In the genomic region with DNA sequence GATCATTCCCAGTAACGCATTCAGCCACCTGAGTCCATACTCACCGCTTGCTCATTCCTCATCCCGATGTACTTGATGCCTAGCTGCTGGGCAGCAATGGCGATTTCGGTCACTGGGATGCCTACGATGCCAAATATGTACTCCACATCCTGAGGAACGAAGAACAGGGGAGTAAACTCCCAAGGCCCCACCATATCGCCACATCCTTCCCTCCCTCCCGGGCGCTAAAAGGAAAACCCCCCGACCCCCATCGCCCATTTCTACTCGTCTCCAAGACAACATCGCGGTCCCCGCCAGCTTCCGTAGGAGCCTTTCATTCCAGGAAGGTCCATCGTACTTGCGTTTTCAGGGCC, we compare ENCODE assay signal across 1 cellular context.
TF ChIP-seq lines count a peak whose summit lies in the region.

No MANE protein-coding gene starts in this region.

TF ChIP-seq in HepG2, 621 proteins besides CTCF, POLR2A, EP300 and RAD21:
- TF ChIP-seq ZNF430 (CRISPR knock-in tag; IDR thresholded peaks at IDR 0.05) (0 out of 2 replicates have a peak, but pooled peaks have one; percentile 13), RFX3 (CRISPR knock-in tag; IDR thresholded peaks at IDR 0.05) (peak; percentile 46; the same call in 1 of the 2 replicates), ZNF510 (CRISPR knock-in tag; IDR thresholded peaks at IDR 0.05; ENCODE audit: low read depth) (no peak; the same call in 1 of the 2 replicates), ZNF678 (CRISPR knock-in tag; IDR thresholded peaks at IDR 0.05) (peak; percentile 14; the same call in 1 of the 2 replicates), ZIK1 (CRISPR knock-in tag; IDR thresholded peaks at IDR 0.05; ENCODE audit: borderline replicate concordance, low read depth) (no peak), ZNF496 (CRISPR knock-in tag; IDR thresholded peaks at IDR 0.05; ENCODE audit: insufficient replicate concordance) (no peak), ZNF672 (CRISPR knock-in tag; IDR thresholded peaks at IDR 0.05) (0 out of 2 replicates have a peak, but pooled peaks have one; percentile 19), AHR (CRISPR knock-in tag; IDR thresholded peaks at IDR 0.05) (no peak), SSRP1 (CRISPR knock-in tag; IDR thresholded peaks at IDR 0.05) (no peak), ZKSCAN8 (CRISPR knock-in tag; IDR thresholded peaks at IDR 0.05; ENCODE audit: borderline replicate concordance) (no peak), SAP130 (CRISPR knock-in tag; IDR thresholded peaks at IDR 0.05; ENCODE audit: low read depth) (no peak), WIZ (CRISPR knock-in tag; IDR thresholded peaks at IDR 0.05) (no peak), ZNF782 (CRISPR knock-in tag; IDR thresholded peaks at IDR 0.05; ENCODE audit: borderline replicate concordance) (no peak), ZBTB38 (CRISPR knock-in tag; IDR thresholded peaks at IDR 0.05) (peak; percentile 29; the same call in 1 of the 2 replicates), CC2D1A (CRISPR knock-in tag; IDR thresholded peaks at IDR 0.05) (no peak), ZFP36L1 (CRISPR knock-in tag; IDR thresholded peaks at IDR 0.05) (peak; percentile 72), BRD4 (CRISPR knock-in tag; IDR thresholded peaks at IDR 0.05) (0 out of 2 replicates have a peak, but pooled peaks have one; percentile 44), GLI4 (CRISPR knock-in tag; IDR thresholded peaks at IDR 0.05; ENCODE audit: borderline replicate concordance) (peak; percentile 45; the same call in 1 of the 2 replicates), PHF20 (CRISPR knock-in tag; IDR thresholded peaks at IDR 0.05) (no peak), ZNF605 (CRISPR knock-in tag; IDR thresholded peaks at IDR 0.05) (peak; percentile 82; the same call in 1 of the 2 replicates), RFX1 (IDR thresholded peaks at IDR 0.05) (peak; percentile 59; the same call in 1 of the 2 replicates), CEBPG (CRISPR knock-in tag; IDR thresholded peaks at IDR 0.05) (0 out of 2 replicates have a peak, but pooled peaks have one; percentile 1)
- TF ChIP-seq, protein P1, sequence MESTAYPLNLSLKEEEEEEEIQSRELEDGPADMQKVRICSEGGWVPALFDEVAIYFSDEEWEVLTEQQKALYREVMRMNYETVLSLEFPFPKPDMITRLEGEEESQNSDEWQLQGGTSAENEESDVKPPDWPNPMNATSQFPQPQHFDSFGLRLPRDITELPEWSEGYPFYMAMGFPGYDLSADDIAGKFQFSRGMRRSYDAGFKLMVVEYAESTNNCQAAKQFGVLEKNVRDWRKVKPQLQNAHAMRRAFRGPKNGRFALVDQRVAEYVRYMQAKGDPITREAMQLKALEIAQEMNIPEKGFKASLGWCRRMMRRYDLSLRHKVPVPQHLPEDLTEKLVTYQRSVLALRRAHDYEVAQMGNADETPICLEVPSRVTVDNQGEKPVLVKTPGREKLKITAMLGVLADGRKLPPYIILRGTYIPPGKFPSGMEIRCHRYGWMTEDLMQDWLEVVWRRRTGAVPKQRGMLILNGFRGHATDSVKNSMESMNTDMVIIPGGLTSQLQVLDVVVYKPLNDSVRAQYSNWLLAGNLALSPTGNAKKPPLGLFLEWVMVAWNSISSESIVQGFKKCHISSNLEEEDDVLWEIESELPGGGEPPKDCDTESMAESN (CRISPR knock-in tag; conservative IDR thresholded peaks at IDR 0.05) = no peak; the same call in 1 of the 2 replicates
- TF ChIP-seq, protein P2, sequence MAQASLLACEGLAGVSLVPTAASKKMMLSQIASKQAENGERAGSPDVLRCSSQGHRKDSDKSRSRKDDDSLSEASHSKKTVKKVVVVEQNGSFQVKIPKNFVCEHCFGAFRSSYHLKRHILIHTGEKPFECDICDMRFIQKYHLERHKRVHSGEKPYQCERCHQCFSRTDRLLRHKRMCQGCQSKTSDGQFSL (CRISPR knock-in tag; IDR thresholded peaks at IDR 0.05) = 0 out of 2 replicates have a peak, but pooled peaks have one; percentile 0
- TF ChIP-seq, protein P3, sequence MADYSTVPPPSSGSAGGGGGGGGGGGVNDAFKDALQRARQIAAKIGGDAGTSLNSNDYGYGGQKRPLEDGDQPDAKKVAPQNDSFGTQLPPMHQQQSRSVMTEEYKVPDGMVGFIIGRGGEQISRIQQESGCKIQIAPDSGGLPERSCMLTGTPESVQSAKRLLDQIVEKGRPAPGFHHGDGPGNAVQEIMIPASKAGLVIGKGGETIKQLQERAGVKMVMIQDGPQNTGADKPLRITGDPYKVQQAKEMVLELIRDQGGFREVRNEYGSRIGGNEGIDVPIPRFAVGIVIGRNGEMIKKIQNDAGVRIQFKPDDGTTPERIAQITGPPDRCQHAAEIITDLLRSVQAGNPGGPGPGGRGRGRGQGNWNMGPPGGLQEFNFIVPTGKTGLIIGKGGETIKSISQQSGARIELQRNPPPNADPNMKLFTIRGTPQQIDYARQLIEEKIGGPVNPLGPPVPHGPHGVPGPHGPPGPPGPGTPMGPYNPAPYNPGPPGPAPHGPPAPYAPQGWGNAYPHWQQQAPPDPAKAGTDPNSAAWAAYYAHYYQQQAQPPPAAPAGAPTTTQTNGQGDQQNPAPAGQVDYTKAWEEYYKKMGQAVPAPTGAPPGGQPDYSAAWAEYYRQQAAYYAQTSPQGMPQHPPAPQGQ (CRISPR knock-in tag; IDR thresholded peaks at IDR 0.05; ENCODE audit: borderline replicate concordance) = peak; percentile 83; the same call in 1 of the 2 replicates
- TF ChIP-seq, protein P4, sequence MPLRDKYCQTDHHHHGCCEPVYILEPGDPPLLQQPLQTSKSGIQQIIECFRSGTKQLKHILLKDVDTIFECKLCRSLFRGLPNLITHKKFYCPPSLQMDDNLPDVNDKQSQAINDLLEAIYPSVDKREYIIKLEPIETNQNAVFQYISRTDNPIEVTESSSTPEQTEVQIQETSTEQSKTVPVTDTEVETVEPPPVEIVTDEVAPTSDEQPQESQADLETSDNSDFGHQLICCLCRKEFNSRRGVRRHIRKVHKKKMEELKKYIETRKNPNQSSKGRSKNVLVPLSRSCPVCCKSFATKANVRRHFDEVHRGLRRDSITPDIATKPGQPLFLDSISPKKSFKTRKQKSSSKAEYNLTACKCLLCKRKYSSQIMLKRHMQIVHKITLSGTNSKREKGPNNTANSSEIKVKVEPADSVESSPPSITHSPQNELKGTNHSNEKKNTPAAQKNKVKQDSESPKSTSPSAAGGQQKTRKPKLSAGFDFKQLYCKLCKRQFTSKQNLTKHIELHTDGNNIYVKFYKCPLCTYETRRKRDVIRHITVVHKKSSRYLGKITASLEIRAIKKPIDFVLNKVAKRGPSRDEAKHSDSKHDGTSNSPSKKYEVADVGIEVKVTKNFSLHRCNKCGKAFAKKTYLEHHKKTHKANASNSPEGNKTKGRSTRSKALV (CRISPR knock-in tag; IDR thresholded peaks at IDR 0.05) = peak; percentile 42; the same call in 1 of the 2 replicates
TF ChIP-seq in HepG2: peak in this region for 14.
